ENCODE assay signal across 12 cellular contexts in the genomic region with DNA sequence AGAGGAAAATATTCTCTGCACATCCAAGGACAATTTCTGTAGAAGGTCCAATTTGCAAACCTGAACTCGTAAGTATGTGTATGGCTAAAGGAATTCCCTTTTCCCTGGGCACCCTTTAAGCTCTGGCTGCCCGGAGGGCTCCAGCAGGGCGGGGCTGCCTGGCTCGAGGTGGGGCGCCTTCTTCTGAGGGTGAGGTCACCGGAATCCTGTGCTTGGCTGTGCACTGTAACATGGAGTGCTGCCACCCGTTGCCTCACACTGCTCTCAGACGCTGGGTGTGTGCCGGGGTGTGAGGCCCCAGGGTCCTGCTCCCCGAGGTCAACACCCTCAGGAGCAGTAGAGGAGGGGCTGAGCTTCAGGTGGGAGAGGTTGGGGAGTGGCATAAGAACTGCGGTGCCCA.
DNase-seq lines count a peak whose midpoint lies in the region; ATAC-seq and TF ChIP-seq lines count a peak whose summit lies in the region.
"Had no signal": no experiment of that assay in that cellular context is flagged by ENCODE, and none has a peak within 500 bp of the region (broad histone marks: within the 10 kb centered on the region; RNA-seq: fewer than 3 reads in every experiment).

No MANE protein-coding gene starts in this region.

- no peaks in the 10 kb centered on the region for H3K4me1 Mint-ChIP-seq in osteocyte (ENCODE audit: unreplicated experiment)
- peaks cover 2% of the 10 kb centered on the region for H3K4me1 Mint-ChIP-seq in CD8-positive, alpha-beta T cell (ENCODE audit: low read depth)
- peaks cover 2% of the 10 kb centered on the region for H3K4me1 Mint-ChIP-seq in activated CD4-positive, alpha-beta memory T cell treated with anti-CD3 and anti-CD28 coated beads for 36 hours (ENCODE audit: low read depth)
- H3K4me1 Mint-ChIP-seq in activated CD4-positive, alpha-beta T cell treated with anti-CD3 and anti-CD28 coated beads, Interleukin-2, amount 10 ng/mL, durations not matched to agents 24 days and 14 days: no peaks in the 10 kb centered on the region

- no peaks in the 10 kb centered on the region for H3K9me3 Mint-ChIP-seq in osteocyte (ENCODE audit: unreplicated experiment)
- no peaks in the 10 kb centered on the region for H3K9me3 Mint-ChIP-seq in CD8-positive, alpha-beta T cell
- H3K9me3 Mint-ChIP-seq in activated CD4-positive, alpha-beta memory T cell treated with anti-CD3 and anti-CD28 coated beads for 36 hours: no peaks in the 10 kb centered on the region
- no peaks in the 10 kb centered on the region for H3K9me3 Mint-ChIP-seq in activated CD4-positive, alpha-beta T cell treated with anti-CD3 and anti-CD28 coated beads, Interleukin-2, amount 10 ng/mL, durations not matched to agents 24 days and 14 days
- H3K9me3 Mint-ChIP-seq: activated naive CD4-positive, alpha-beta T cell treated with anti-CD3 and anti-CD28 coated beads for 36 hours had no signal

- no peaks in the 10 kb centered on the region for H3K27me3 ChIP-seq in gastroesophageal sphincter
- H3K27me3 ChIP-seq in CD8-positive, alpha-beta T cell (ENCODE audit: insufficient read depth, low read length): no peaks in the 10 kb centered on the region

- no peaks in the 10 kb centered on the region for H3K36me3 ChIP-seq in gastroesophageal sphincter
- no peaks in the 10 kb centered on the region for H3K36me3 ChIP-seq in CD8-positive, alpha-beta T cell (ENCODE audit: insufficient read depth, low read length)

- no peak for TF ChIP-seq EP300 in gastroesophageal sphincter (IDR thresholded peaks at IDR 0.05)

- peaks cover 0 to 50% (median 17%) of the 10 kb centered on the region in 3 donors for H3K4me1 ChIP-seq in gastroesophageal sphincter
- H3K4me1 ChIP-seq in CD8-positive, alpha-beta T cell (ENCODE audit: insufficient read depth, low read length): no peaks in the 10 kb centered on the region

- WGBS in gastroesophageal sphincter (ENCODE audit: low coverage in 1 of 2), 2 donors: 38% methylated on average over 4 of the region's 11 CpGs; no CpG with 5 or more reads in 1 of the 2 donors

- DNase-seq in RWPE1 (ENCODE audit: low spot score) (peak; percentile 70), osteocyte (ENCODE audit: extremely low spot score, unreplicated experiment) (peak; percentile 72)
- DNase-seq in CD8-positive, alpha-beta T cell: no peak
- no peak for DNase-seq in activated CD4-positive, alpha-beta memory T cell treated with anti-CD3 and anti-CD28 coated beads for 36 hours
- DNase-seq in activated CD4-positive, alpha-beta T cell treated with anti-CD3 and anti-CD28 coated beads, Interleukin-2, amount 10 ng/mL, durations not matched to agents 24 days and 14 days: no peak
- DNase-seq: activated CD8-positive, alpha-beta memory T cell treated with anti-CD3 and anti-CD28 coated beads for 24 hours; activated naive CD4-positive, alpha-beta T cell treated with anti-CD3 and anti-CD28 coated beads for 36 hours; stimulated activated CD4-positive, alpha-beta T cell treated with anti-CD3 and anti-CD28 coated beads, Interleukin-4, amount 100 ng/mL, for 24 hours; stimulated activated naive CD4-positive, alpha-beta T cell treated with Interleukin-2 at 50 U/mL for 16 hours had no signal

- no peak overlapping the region for H3K4me3 ChIP-seq in gastroesophageal sphincter
- no peak overlapping the region for H3K4me3 ChIP-seq in CD8-positive, alpha-beta T cell (ENCODE audit: low read depth, low read length)
- H3K4me3 ChIP-seq: K562 had no signal

- H3K36me3 Mint-ChIP-seq in osteocyte (ENCODE audit: unreplicated experiment): no peaks in the 10 kb centered on the region
- no peaks in the 10 kb centered on the region for H3K36me3 Mint-ChIP-seq in CD8-positive, alpha-beta T cell
- H3K36me3 Mint-ChIP-seq in activated CD4-positive, alpha-beta memory T cell treated with anti-CD3 and anti-CD28 coated beads for 36 hours: no peaks in the 10 kb centered on the region
- no peaks in the 10 kb centered on the region for H3K36me3 Mint-ChIP-seq in activated CD4-positive, alpha-beta T cell treated with anti-CD3 and anti-CD28 coated beads, Interleukin-2, amount 10 ng/mL, durations not matched to agents 24 days and 14 days (ENCODE audit: low read depth)

- H3K4me3 Mint-ChIP-seq in osteocyte (ENCODE audit: unreplicated experiment): no peak overlapping the region
- no peak overlapping the region for H3K4me3 Mint-ChIP-seq in CD8-positive, alpha-beta T cell
- no peak overlapping the region for H3K4me3 Mint-ChIP-seq in activated CD4-positive, alpha-beta memory T cell treated with anti-CD3 and anti-CD28 coated beads for 36 hours
- H3K4me3 Mint-ChIP-seq in activated CD4-positive, alpha-beta T cell treated with anti-CD3 and anti-CD28 coated beads, Interleukin-2, amount 10 ng/mL, durations not matched to agents 24 days and 14 days: no peak overlapping the region
- H3K4me3 Mint-ChIP-seq: activated naive CD4-positive, alpha-beta T cell treated with anti-CD3 and anti-CD28 coated beads for 36 hours had no signal

- intact Hi-C loops in CD8-positive, alpha-beta T cell (cut with DNase I, micrococcal nuclease): no loop called here
- intact Hi-C loops in activated CD4-positive, alpha-beta memory T cell treated with anti-CD3 and anti-CD28 coated beads for 36 hours (cut with micrococcal nuclease): no loop called here
- intact Hi-C loops in activated CD4-positive, alpha-beta T cell treated with anti-CD3 and anti-CD28 coated beads, Interleukin-2, amount 10 ng/mL, durations not matched to agents 24 days and 14 days (cut with micrococcal nuclease): no loop called here

- POLR2A ChIA-PET in RWPE1 (lab: Yijun Ruan, JAX; ENCODE audit: low non-redundant PET): no interaction called here
- POLR2A ChIA-PET in CD8-positive, alpha-beta T cell (lab: Charles Lee): no interaction called here
- POLR2A ChIA-PET in activated CD4-positive, alpha-beta memory T cell treated with anti-CD3 and anti-CD28 coated beads for 36 hours (lab: Charles Lee): no interaction called here

- peak; percentile 94 for ATAC-seq in gastroesophageal sphincter
- no peak for ATAC-seq in CD8-positive, alpha-beta T cell
- ATAC-seq in HG03039 (IDR thresholded peaks at IDR 0.05; ENCODE audit: unreplicated experiment): no peak
- ATAC-seq: K562 had no signal

- H3K27ac ChIP-seq in RWPE1 (peak overlapping the region; percentile 95), gastroesophageal sphincter (peak overlapping the region in 3 of 4 donors; percentile 46 to 67 (median 57))
- H3K27ac ChIP-seq in CD8-positive, alpha-beta T cell (ENCODE audit: low read depth, low read length): no peak overlapping the region

- no peak for TF ChIP-seq CTCF in RWPE1 (conservative IDR thresholded peaks at IDR 0.05; ENCODE audit: low read depth)
- TF ChIP-seq CTCF in gastroesophageal sphincter (IDR thresholded peaks at IDR 0.05): no peak
- TF ChIP-seq CTCF in osteocyte (IDR thresholded peaks at IDR 0.05): no peak
- TF ChIP-seq CTCF in CD8-positive, alpha-beta T cell (IDR thresholded peaks at IDR 0.05): no peak

- peaks cover 7% of the 10 kb centered on the region for H3K27me3 Mint-ChIP-seq in osteocyte (ENCODE audit: unreplicated experiment)
- H3K27me3 Mint-ChIP-seq in CD8-positive, alpha-beta T cell (ENCODE audit: low read depth): peaks cover 3% of the 10 kb centered on the region
- peaks cover 1% of the 10 kb centered on the region for H3K27me3 Mint-ChIP-seq in activated CD4-positive, alpha-beta memory T cell treated with anti-CD3 and anti-CD28 coated beads for 36 hours
- peaks cover under 1% of the 10 kb centered on the region for H3K27me3 Mint-ChIP-seq in activated CD4-positive, alpha-beta T cell treated with anti-CD3 and anti-CD28 coated beads, Interleukin-2, amount 10 ng/mL, durations not matched to agents 24 days and 14 days

- no peak overlapping the region for H3K27ac Mint-ChIP-seq in osteocyte (ENCODE audit: unreplicated experiment)
- H3K27ac Mint-ChIP-seq in CD8-positive, alpha-beta T cell: no peak overlapping the region
- no peak overlapping the region for H3K27ac Mint-ChIP-seq in activated CD4-positive, alpha-beta memory T cell treated with anti-CD3 and anti-CD28 coated beads for 36 hours
- H3K27ac Mint-ChIP-seq in activated CD4-positive, alpha-beta T cell treated with anti-CD3 and anti-CD28 coated beads, Interleukin-2, amount 10 ng/mL, durations not matched to agents 24 days and 14 days: no peak overlapping the region
- H3K27ac Mint-ChIP-seq: activated naive CD4-positive, alpha-beta T cell treated with anti-CD3 and anti-CD28 coated beads for 36 hours had no signal

- CTCF ChIA-PET in RWPE1 (lab: Yijun Ruan, JAX): no interaction called here
- CTCF ChIA-PET in CD8-positive, alpha-beta T cell (lab: Charles Lee): no interaction called here
- CTCF ChIA-PET in activated CD4-positive, alpha-beta memory T cell treated with anti-CD3 and anti-CD28 coated beads for 36 hours (lab: Charles Lee): interaction anchor here (1.5 kb wide), 1 partner anchor 200 kb away, joined by 3 read pairs; no protein-coding TSS in a partner anchor

- no peaks in the 10 kb centered on the region for H3K9me3 ChIP-seq in gastroesophageal sphincter
- H3K9me3 ChIP-seq in CD8-positive, alpha-beta T cell (ENCODE audit: low read length): no peaks in the 10 kb centered on the region

- TF ChIP-seq POLR2A in gastroesophageal sphincter (IDR thresholded peaks at IDR 0.05): no peak

Comparison
In these comparisons a context has a peak if more than half of its experiments do, and no peak if none do; other contexts are left out.
1. DNase-seq: peak in RWPE1 (single experiment) and osteocyte (single experiment); none in CD8-positive, alpha-beta T cell (0 of 7), activated CD4-positive, alpha-beta memory T cell treated with anti-CD3 and anti-CD28 coated beads for 36 hours (single experiment) and activated CD4-positive, alpha-beta T cell treated with anti-CD3 and anti-CD28 coated beads, Interleukin-2, amount 10 ng/mL, durations not matched to agents 24 days and 14 days (single experiment).